In genomic region chr10:103745264-103746247, GRCh38 we compare ENCODE assay signal across 8 cellular contexts.
DNase-seq lines count a peak whose midpoint lies in the region; ATAC-seq and TF ChIP-seq lines count a peak whose summit lies in the region.

No MANE protein-coding gene starts in this region.

- no peak for ATAC-seq in HG03571 (IDR thresholded peaks at IDR 0.05; ENCODE audit: unreplicated experiment)

- H3K4me3 ChIP-seq in epithelial cell of esophagus (ENCODE audit: low read length), result no peak overlapping the region

- TF ChIP-seq CTCF in epithelial cell of esophagus (IDR thresholded peaks at IDR 0.05; ENCODE audit: insufficient read depth, low read depth, low read length, missing control alignments) (no peak), GM10248 (IDR thresholded peaks at IDR 0.05; ENCODE audit: control extremely low read depth, extremely low read depth, low read depth, missing control alignments) (no peak)

- DNase-seq in HT-29 (ENCODE audit: low spot score), result peak; percentile 55
- peak; percentile 56 for DNase-seq in activated CD4-positive, CD25-positive, alpha-beta regulatory T cell treated with anti-CD3 and anti-CD28 coated beads, Interleukin-2, amount 50 U/mL, for 72 hours
- DNase-seq in epithelial cell of esophagus (ENCODE audit: low read depth), result peak; percentile 90
- DNase-seq in stimulated activated CD8-positive, alpha-beta memory T cell treated with anti-CD3 and anti-CD28 coated beads, Interleukin-4, amount 100 ng/mL, for 48 hours, result peak; percentile 71
- DNase-seq in GM10248 (ENCODE audit: extremely low spot score), result no peak
- no peak for DNase-seq in NCI-H446 treated with DMSO at 0.1 percent for 48 hours (lab: John Stamatoyannopoulos, UW)
- no peak for DNase-seq in dedifferentiated amniotic fluid mesenchymal stem cell (ENCODE audit: extremely low spot score)

- CTCF ChIA-PET in GM10248 (lab: Yijun Ruan, JAX), result interaction anchor here (1.1 kb wide), 1 partner anchor 27 kb away, joined by 3 read pairs; no protein-coding TSS in a partner anchor

- POLR2A ChIA-PET in GM10248 (lab: Yijun Ruan, JAX), result no interaction called here

Comparison
In these comparisons a context has a peak if more than half of its experiments do, and no peak if none do; other contexts are left out.
1. DNase-seq: peak in HT-29 (single experiment), activated CD4-positive, CD25-positive, alpha-beta regulatory T cell treated with anti-CD3 and anti-CD28 coated beads, Interleukin-2, amount 50 U/mL, for 72 hours (single experiment), epithelial cell of esophagus (single experiment) and stimulated activated CD8-positive, alpha-beta memory T cell treated with anti-CD3 and anti-CD28 coated beads, Interleukin-4, amount 100 ng/mL, for 48 hours (single experiment); none in GM10248 (single experiment), NCI-H446 treated with DMSO at 0.1 percent for 48 hours (single experiment) and dedifferentiated amniotic fluid mesenchymal stem cell (single experiment).